ENCODE assay signal across 31 cellular contexts in the genomic region with DNA sequence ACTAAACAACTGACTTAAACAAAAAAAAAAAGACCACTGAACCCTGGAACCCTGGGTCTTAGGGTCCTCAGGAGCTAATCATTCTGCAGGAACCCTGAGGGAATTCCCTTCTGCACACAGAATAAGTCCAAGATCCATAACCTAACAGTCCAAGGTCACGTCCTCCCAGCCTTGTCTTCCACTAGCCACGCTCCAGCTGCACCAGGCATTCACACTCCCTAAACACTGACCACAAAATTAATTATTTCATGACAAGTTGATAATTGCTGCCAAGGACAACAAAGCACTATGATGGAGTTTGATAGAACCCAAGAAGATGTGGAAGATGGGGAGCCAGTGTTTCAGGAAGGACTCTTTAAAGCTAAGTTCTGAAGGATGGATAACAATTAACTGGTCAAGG.
"Had no signal": no experiment of that assay in that cellular context is flagged by ENCODE, and none has a peak within 500 bp of the region (broad histone marks: within the 10 kb centered on the region; RNA-seq: fewer than 3 reads in every experiment).

No MANE protein-coding gene starts in this region.

- H3K4me1 Mint-ChIP-seq: activated naive CD8-positive, alpha-beta T cell treated with anti-CD3 and anti-CD28 coated beads for 36 hours; immature natural killer cell; stimulated activated naive B cell treated with anti-CD40 and anti-IgM and Interleukin-4, amounts not matched to agents 10 μg/mL and 1 μg/mL and 100 μg/mL, for 72 hours; T-cell had no signal

- H3K27me3 Mint-ChIP-seq: activated naive CD8-positive, alpha-beta T cell treated with anti-CD3 and anti-CD28 coated beads for 36 hours; naive thymus-derived CD8-positive, alpha-beta T cell; stimulated activated naive B cell treated with anti-CD40 and anti-IgM and Interleukin-4, amounts not matched to agents 10 μg/mL and 1 μg/mL and 100 μg/mL, for 72 hours; T-cell had no signal

- H3K79me2 ChIP-seq: parathyroid adenoma had no signal

- H3K36me3 Mint-ChIP-seq: activated naive CD8-positive, alpha-beta T cell treated with anti-CD3 and anti-CD28 coated beads for 36 hours; naive thymus-derived CD8-positive, alpha-beta T cell; stimulated activated naive B cell treated with anti-CD40 and anti-IgM and Interleukin-4, amounts not matched to agents 10 μg/mL and 1 μg/mL and 100 μg/mL, for 72 hours; T-cell had no signal

- H3K27me3 ChIP-seq: adrenal gland, breast epithelium, esophagus muscularis mucosa, gastrocnemius medialis, left lung, neural progenitor cell, right atrium auricular region, stomach, suprapubic skin, tibial artery had no signal

- FAIRE-seq: kidney had no signal

- H3K9me3 ChIP-seq: adrenal gland, breast epithelium, esophagus muscularis mucosa, gastrocnemius medialis, left lung, lower lobe of right lung, psoas muscle, right atrium auricular region, stomach, suprapubic skin, tibial artery had no signal

- H3K9ac ChIP-seq: neural progenitor cell, parathyroid adenoma had no signal

- H3K36me3 ChIP-seq: adrenal gland, breast epithelium, gastrocnemius medialis, neural progenitor cell, right atrium auricular region had no signal

- H3K27ac Mint-ChIP-seq: activated naive CD4-positive, alpha-beta T cell treated with anti-CD3 and anti-CD28 coated beads for 36 hours; activated naive CD8-positive, alpha-beta T cell treated with anti-CD3 and anti-CD28 coated beads for 36 hours; immature natural killer cell; stimulated activated naive B cell treated with anti-CD40 and anti-IgM and Interleukin-4, amounts not matched to agents 10 μg/mL and 1 μg/mL and 100 μg/mL, for 72 hours; T-cell; T-helper 2 cell treated with Interferon-gamma antibody and Interleukin-4, amounts not matched to agents 5 μg/mL and 100 μg/mL, for 36 hours had no signal

- H3K4me3 Mint-ChIP-seq: activated naive CD4-positive, alpha-beta T cell treated with anti-CD3 and anti-CD28 coated beads for 36 hours; activated naive CD8-positive, alpha-beta T cell treated with anti-CD3 and anti-CD28 coated beads for 36 hours; immature natural killer cell; naive thymus-derived CD8-positive, alpha-beta T cell; neural progenitor cell; stimulated activated naive B cell treated with anti-CD40 and anti-IgM and Interleukin-4, amounts not matched to agents 10 μg/mL and 1 μg/mL and 100 μg/mL, for 72 hours; T-cell; T-helper 2 cell treated with Interferon-gamma antibody and Interleukin-4, amounts not matched to agents 5 μg/mL and 100 μg/mL, for 36 hours had no signal

- H2AFZ ChIP-seq: neural progenitor cell, parathyroid adenoma had no signal

- H3K9me3 Mint-ChIP-seq: activated naive CD4-positive, alpha-beta T cell treated with anti-CD3 and anti-CD28 coated beads for 36 hours; activated naive CD8-positive, alpha-beta T cell treated with anti-CD3 and anti-CD28 coated beads for 36 hours; immature natural killer cell; naive thymus-derived CD8-positive, alpha-beta T cell; neural progenitor cell; stimulated activated naive B cell treated with anti-CD40 and anti-IgM and Interleukin-4, amounts not matched to agents 10 μg/mL and 1 μg/mL and 100 μg/mL, for 72 hours; T-cell; T-helper 2 cell treated with Interferon-gamma antibody and Interleukin-4, amounts not matched to agents 5 μg/mL and 100 μg/mL, for 36 hours had no signal

- H3K4me1 ChIP-seq: adrenal gland, breast epithelium, left lung, lower lobe of right lung, neural progenitor cell, psoas muscle had no signal

- H3K4me3 ChIP-seq: adrenal gland, breast epithelium, esophagus muscularis mucosa, gastrocnemius medialis, left lung, lower lobe of right lung, neural progenitor cell, psoas muscle, right atrium auricular region, smooth muscle cell, stomach, suprapubic skin, tibial artery had no signal

- H3K27ac ChIP-seq: adrenal gland, breast epithelium, esophagus muscularis mucosa, gastrocnemius medialis, left lung, lower lobe of right lung, neural progenitor cell, parathyroid adenoma, psoas muscle, right atrium auricular region, stomach, suprapubic skin, tibial artery had no signal

- ATAC-seq: gastrocnemius medialis; left lung; lower lobe of right lung; naive thymus-derived CD8-positive, alpha-beta T cell; psoas muscle; stimulated activated naive B cell treated with anti-CD40 and anti-IgM and Interleukin-4, amounts not matched to agents 10 μg/mL and 1 μg/mL and 100 μg/mL, for 72 hours; T-cell had no signal

- DNase-seq: activated CD4-positive, alpha-beta T cell treated with anti-CD3 and anti-CD28 coated beads for 4 hours; activated CD4-positive, alpha-beta T cell treated with anti-CD3 and anti-CD28 coated beads, Interleukin-2, amount 50 U/mL, for 48 hours; activated CD8-positive, alpha-beta memory T cell treated with anti-CD3 and anti-CD28 coated beads for 24 hours; activated effector memory CD4-positive, alpha-beta T cell treated with anti-CD3 and anti-CD28 coated beads, Interleukin-2, amount 50 U/mL, for 16 hours; activated naive CD4-positive, alpha-beta T cell treated with anti-CD3 and anti-CD28 coated beads for 36 hours; activated naive CD8-positive, alpha-beta T cell treated with anti-CD3 and anti-CD28 coated beads for 36 hours; adrenal gland; central memory CD4-positive, alpha-beta T cell; gastrocnemius medialis; hippocampal formation; immature natural killer cell; lower lobe of right lung; mesenchymal stem cell; naive thymus-derived CD8-positive, alpha-beta T cell; occipital lobe; stimulated activated CD4-positive, alpha-beta T cell treated with anti-CD3 and anti-CD28 coated beads, Interleukin-1b, Interleukin-23, amount 100 ng/mL, for 48 hours; stimulated activated naive B cell treated with anti-CD40 and anti-IgM and Interleukin-4, amounts not matched to agents 10 μg/mL and 1 μg/mL and 100 μg/mL, for 72 hours; stomach; T-cell; tibial artery had no signal

- H3K4me2 ChIP-seq: neural progenitor cell, smooth muscle cell had no signal
